25 cellular contexts compared by ENCODE assay signal in genomic region chr10:127449491-127449890, GRCh38.
A peak's percentile ranks its signal among the peaks of the same experiment; 100 is the strongest.
DNase-seq lines count a peak whose midpoint lies in the region; ATAC-seq and TF ChIP-seq lines count a peak whose summit lies in the region.
"Had no signal": no experiment of that assay in that cellular context is flagged by ENCODE, and none has a peak within 500 bp of the region (broad histone marks: within the 10 kb centered on the region; RNA-seq: fewer than 3 reads in every experiment).

No MANE protein-coding gene starts in this region.

- intact Hi-C loops in breast epithelium (cut with DNase I; ENCODE audit: low total_unique reads) = no loop called here

- TF ChIP-seq POLR2A in breast epithelium (IDR thresholded peaks at IDR 0.05) = no peak

- H3K4me3 ChIP-seq in breast epithelium = no peak overlapping the region
- H3K4me3 ChIP-seq: BLaER1, GM23338, HAP-1, K562, MG63, SJSA1 had no signal

- no peak for ATAC-seq in GM19328 (IDR thresholded peaks at IDR 0.05; ENCODE audit: unreplicated experiment)
- ATAC-seq: GM23338, HepG2, K562, Right ventricle myocardium inferior had no signal

- DNase-seq in NCI-H1092 treated with DMSO at 0.1 percent for 48 hours (lab: John Stamatoyannopoulos, UW) (peak; percentile 58), NCI-H1092 (lab: John Stamatoyannopoulos, UW) (no peak), NCI-H748 (lab: John Stamatoyannopoulos, UW; ENCODE audit: unreplicated experiment) (peak; percentile 73), NCI-H748 treated with DMSO at 0.1 percent for 48 hours (lab: John Stamatoyannopoulos, UW) (no peak), NCI-H82 treated with DMSO at 0.1 percent for 48 hours (lab: John Stamatoyannopoulos, UW; ENCODE audit: unreplicated experiment) (peak; percentile 44), cerebellar nuclear complex (lab: John Stamatoyannopoulos, UW) (no peak), breast epithelium (ENCODE audit: low spot score in 2 of 2) (no peak)
- DNase-seq: ACHN; Caco-2; CD4-positive, alpha-beta T cell; DMS 273 treated with DMSO at 0.1 percent for 48 hours; MG63; NCI-H187; NCI-H446 treated with DMSO at 0.1 percent for 48 hours; NCI-H774; T-helper 1 cell had no signal

- no peak overlapping the region for H3K27ac ChIP-seq in breast epithelium
- H3K27ac ChIP-seq: 22Rv1, BLaER1, SJSA1 had no signal

- H3K4me1 ChIP-seq in breast epithelium = no peaks in the 10 kb centered on the region
- H3K4me1 ChIP-seq: Caco-2, HAP-1, SJSA1 had no signal

- H3K27me3 ChIP-seq in breast epithelium = no peaks in the 10 kb centered on the region
- H3K27me3 ChIP-seq: BLaER1, MG63, SJSA1 had no signal

- H3K36me3 ChIP-seq in breast epithelium = no peaks in the 10 kb centered on the region
- H3K36me3 ChIP-seq: BLaER1, HAP-1, MG63 had no signal

- TF ChIP-seq CTCF in breast epithelium (IDR thresholded peaks at IDR 0.05) = no peak

- no peaks in the 10 kb centered on the region for H3K9me3 ChIP-seq in breast epithelium
- H3K9me3 ChIP-seq: BLaER1, Caco-2, HAP-1, MG63, SJSA1 had no signal

Comparison
In these comparisons a context has a peak if more than half of its experiments do, and no peak if none do; other contexts are left out.
1. DNase-seq: peak in NCI-H1092 treated with DMSO at 0.1 percent for 48 hours (single experiment), NCI-H748 (single experiment) and NCI-H82 treated with DMSO at 0.1 percent for 48 hours (single experiment); none in NCI-H1092 (single experiment), NCI-H748 treated with DMSO at 0.1 percent for 48 hours (single experiment), cerebellar nuclear complex (0 of 2) and breast epithelium (0 of 2).